ENCODE assay signal across 19 cellular contexts in genomic region chr20:51106011-51106410, GRCh38.
"Had no signal": no experiment of that assay in that cellular context is flagged by ENCODE, and none has a peak within 500 bp of the region (broad histone marks: within the 10 kb centered on the region; RNA-seq: fewer than 3 reads in every experiment).

No MANE protein-coding gene starts in this region.

- H3K4me3 ChIP-seq: PC-9 had no signal

- H3K27ac ChIP-seq: KMS-11, PC-9, VCaP had no signal

- H3K4me2 ChIP-seq: KMS-11, PC-9 had no signal

- H2AFZ ChIP-seq: PC-9 had no signal

- ATAC-seq: activated T-cell treated with anti-CD3 and anti-CD28 coated beads, Interleukin-2, amount 50 U/mL, for 4 hours had no signal

- H3K9ac ChIP-seq: KMS-11 had no signal

- DNase-seq: activated CD4-positive, alpha-beta memory T cell treated with anti-CD3 and anti-CD28 coated beads for 36 hours; activated CD4-positive, alpha-beta T cell treated with anti-CD3 and anti-CD28 coated beads, Interleukin-2, amount 10 ng/mL, durations not matched to agents 7 days and 5 days; activated CD4-positive, CD25-positive, alpha-beta regulatory T cell; activated CD8-positive, alpha-beta memory T cell treated with anti-CD3 and anti-CD28 coated beads for 24 hours; activated gamma-delta T cell; activated naive CD4-positive, alpha-beta T cell treated with anti-CD3 and anti-CD28 coated beads for 36 hours; activated T-cell treated with anti-CD3 and anti-CD28 coated beads, Interleukin-2, amount 50 U/mL, for 4 hours; aorta; NCI-H1092; NCI-H2029; NCI-H2107; NCI-H2171 treated with DMSO at 0.1 percent for 48 hours; NCI-H226; NCI-H526; PC-9; SIG-M5; T-helper 1 cell had no signal
